1 cellular context compared by ENCODE assay signal in the genomic region with DNA sequence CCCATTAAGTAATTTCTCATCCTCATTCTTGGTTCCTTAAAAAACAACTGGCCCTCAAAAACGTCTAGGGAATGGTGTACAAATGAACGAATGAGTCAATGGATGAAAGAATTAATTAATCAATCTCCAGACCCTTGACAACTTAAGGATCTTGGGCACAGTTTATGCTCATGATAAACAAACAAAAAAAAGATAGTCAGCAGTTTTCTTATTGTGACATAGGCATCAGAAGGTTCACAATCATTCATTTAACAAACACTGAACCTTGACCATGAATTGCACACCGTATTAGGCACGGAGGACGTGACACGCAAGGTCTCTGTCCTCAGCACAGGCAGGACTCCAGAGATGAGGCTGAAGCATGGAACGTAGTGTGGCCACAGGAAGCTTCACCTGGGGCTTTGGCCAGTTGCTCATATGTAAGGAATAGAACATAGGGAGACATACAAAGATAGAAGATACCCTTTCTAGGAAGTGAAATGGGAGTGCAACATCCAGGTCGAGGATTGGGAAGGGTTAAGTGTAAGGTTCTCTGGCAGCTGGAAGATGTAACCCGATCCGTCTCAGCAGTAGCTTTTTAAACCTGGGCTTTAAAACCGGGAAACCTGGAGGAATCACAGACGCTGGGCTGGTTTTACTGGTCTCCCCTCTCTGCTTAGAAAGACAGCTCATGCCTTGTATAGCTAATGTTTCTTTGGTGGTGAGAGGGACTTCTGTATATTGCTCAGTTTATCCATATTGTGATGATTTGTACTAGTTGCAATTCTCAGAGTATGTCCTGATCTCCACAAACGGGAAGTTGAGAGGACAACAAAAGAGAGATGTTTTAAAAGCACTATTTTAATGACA.
TF ChIP-seq lines count a peak whose summit lies in the region.

No MANE protein-coding gene starts in this region.

TF ChIP-seq in HepG2, 621 proteins besides CTCF, POLR2A, EP300 and RAD21:
- peak; percentile 82 for TF ChIP-seq MAFF (IDR thresholded peaks at IDR 0.05; ENCODE audit: low read depth, low read length)
- TF ChIP-seq EED (CRISPR knock-in tag; IDR thresholded peaks at IDR 0.05), result no peak
- no peak for TF ChIP-seq SRSF1 (optimal IDR thresholded peaks at IDR 0.05; ENCODE audit: low read depth, low read length)
- no peak for TF ChIP-seq BHLHE40 (IDR thresholded peaks at IDR 0.05; ENCODE audit: low read length)
- TF ChIP-seq ZNF777 (CRISPR knock-in tag; IDR thresholded peaks at IDR 0.05), result no peak
- no peak for TF ChIP-seq HOXA5 (CRISPR knock-in tag; IDR thresholded peaks at IDR 0.05)
- peak; percentile 73 to 88 for TF ChIP-seq MAFK (conservative IDR thresholded peaks at IDR 0.05 in 1 of 2, IDR thresholded peaks at IDR 0.05 in 1 of 2; ENCODE audit: low read length in 2 of 2)
- no peak for TF ChIP-seq FOXA1 (IDR thresholded peaks at IDR 0.05)
- no peak for TF ChIP-seq FOXA1 (CRISPR knock-in tag; IDR thresholded peaks at IDR 0.05)
- TF ChIP-seq ZNF432 (CRISPR knock-in tag; IDR thresholded peaks at IDR 0.05; ENCODE audit: borderline replicate concordance), result no peak
- no peak for TF ChIP-seq ZNF17 (CRISPR knock-in tag; IDR thresholded peaks at IDR 0.05)
- no peak for TF ChIP-seq ETV6 (CRISPR knock-in tag; conservative IDR thresholded peaks at IDR 0.05)
- no peak for TF ChIP-seq ZNF232 (CRISPR knock-in tag; IDR thresholded peaks at IDR 0.05; ENCODE audit: borderline replicate concordance)
- no peak for TF ChIP-seq ZNF883 (CRISPR knock-in tag; IDR thresholded peaks at IDR 0.05; ENCODE audit: not compliant biosample characterization)
TF ChIP-seq in HepG2: peak in this region for 2.
